ENCODE assay signal across 8 cellular contexts in genomic region chr19:44903602-44904425, GRCh38. TPM values are rescaled to one million over a fixed set of nuclear protein-coding genes. Genes with fewer than 3 reads are reported as not detected.
DNase-seq lines count a peak whose midpoint lies in the region; ATAC-seq and TF ChIP-seq lines count a peak whose summit lies in the region.

No MANE protein-coding gene starts in this region.

- DNase-seq in Karpas-422 (peak; percentile 89), T-helper 1 cell (peak; percentile 45 to 61 (median 56)), adipocyte (ENCODE audit: low read depth) (peak; percentile 78), left ventricle myocardium inferior (peak; percentile 74), sciatic nerve (ENCODE audit: low spot score) (peak; percentile 88)

- H3K9me3 ChIP-seq in DOHH2 (ENCODE audit: control insufficient read depth, insufficient read depth, low read length) (no peaks in the 10 kb centered on the region), Karpas-422 (ENCODE audit: low read length) (no peaks in the 10 kb centered on the region), adipocyte (ENCODE audit: control insufficient read depth, low read length) (no peaks in the 10 kb centered on the region), left ventricle myocardium inferior (replicated peaks) (no peaks in the 10 kb centered on the region)

- peaks cover 2% of the 10 kb centered on the region for H3F3A ChIP-seq in DOHH2 (ENCODE audit: control insufficient read depth, insufficient read depth)

- no peak overlapping the region for H2AFZ ChIP-seq in Karpas-422 (ENCODE audit: low read length)

- peaks cover 43% of the 10 kb centered on the region for H3K36me3 ChIP-seq in DOHH2 (ENCODE audit: control insufficient read depth, low read length)
- peaks cover 6% of the 10 kb centered on the region; the same call in 1 of the 2 replicates for H3K36me3 ChIP-seq in Karpas-422 (ENCODE audit: insufficient read depth, low read length)
- H3K36me3 ChIP-seq in adipocyte (ENCODE audit: control insufficient read depth, insufficient read depth, low read length, severe bottlenecking), result peaks cover 60% of the 10 kb centered on the region
- H3K36me3 ChIP-seq in left ventricle myocardium inferior, result peaks cover 38% of the 10 kb centered on the region

- H3K9ac ChIP-seq in Karpas-422 (ENCODE audit: low read length) (no peak overlapping the region), adipocyte (ENCODE audit: low read length) (peak overlapping the region; percentile 52)

- TF ChIP-seq CTCF in DOHH2 (IDR thresholded peaks at IDR 0.05; ENCODE audit: low read depth, low read length, poor library complexity, severe bottlenecking), result peak; percentile 98
- TF ChIP-seq CTCF in left ventricle myocardium inferior (IDR thresholded peaks at IDR 0.05; ENCODE audit: borderline replicate concordance), result peak; percentile 99

- ATAC-seq in sciatic nerve (peak; percentile 80), GM19395 (IDR thresholded peaks at IDR 0.05; ENCODE audit: unreplicated experiment) (no peak), HG03159 (IDR thresholded peaks at IDR 0.05; ENCODE audit: unreplicated experiment) (no peak)

- H3K27ac ChIP-seq in DOHH2 (ENCODE audit: low read depth, low read length) (no peak overlapping the region), Karpas-422 (ENCODE audit: low read length) (no peak overlapping the region), left ventricle myocardium inferior (replicated peaks) (no peak overlapping the region)

- H3K27me3 ChIP-seq in DOHH2 (ENCODE audit: control insufficient read depth, low read length) (peaks cover 14% of the 10 kb centered on the region), Karpas-422 (ENCODE audit: low read length) (no peaks in the 10 kb centered on the region), adipocyte (replicated peaks; ENCODE audit: control insufficient read depth, insufficient read depth, low read length) (no peaks in the 10 kb centered on the region), left ventricle myocardium inferior (ENCODE audit: low read depth) (peaks cover 42% of the 10 kb centered on the region)

- no peak overlapping the region for H3K4me3 ChIP-seq in DOHH2 (ENCODE audit: low read length)
- H3K4me3 ChIP-seq in Karpas-422 (ENCODE audit: low read length), result no peak overlapping the region
- H3K4me3 ChIP-seq in adipocyte (ENCODE audit: low read length), result no peak overlapping the region
- H3K4me3 ChIP-seq in left ventricle myocardium inferior, result no peak overlapping the region

- no peaks in the 10 kb centered on the region for H3K79me2 ChIP-seq in DOHH2 (ENCODE audit: control insufficient read depth, low read length)
- H3K79me2 ChIP-seq in Karpas-422 (ENCODE audit: low read length), result no peaks in the 10 kb centered on the region

- H3K4me2 ChIP-seq in DOHH2 (ENCODE audit: low read length) (0 out of 2 replicates have a peak overlapping the region, but pooled peaks have one; percentile 3), Karpas-422 (ENCODE audit: low read depth, low read length, poor library complexity, severe bottlenecking) (no peak overlapping the region)

- H3K4me1 ChIP-seq in DOHH2 (ENCODE audit: control insufficient read depth, low read length), result peaks cover 13% of the 10 kb centered on the region
- H3K4me1 ChIP-seq in Karpas-422 (ENCODE audit: low read length), result peaks cover 4% of the 10 kb centered on the region; the same call in 1 of the 2 replicates
- H3K4me1 ChIP-seq in adipocyte (ENCODE audit: control insufficient read depth, insufficient read depth, low read length), result peaks cover 15% of the 10 kb centered on the region
- peaks cover 22% of the 10 kb centered on the region for H3K4me1 ChIP-seq in left ventricle myocardium inferior

- H3K9me2 ChIP-seq in DOHH2 (replicated peaks; ENCODE audit: control insufficient read depth, low read length) (no peaks in the 10 kb centered on the region), Karpas-422 (replicated peaks; ENCODE audit: insufficient read depth, low read length) (no peaks in the 10 kb centered on the region)

- peaks cover 10% of the 10 kb centered on the region; the same call in 1 of the 2 replicates for H4K20me1 ChIP-seq in DOHH2 (ENCODE audit: control insufficient read depth, insufficient read depth, low read depth, low read length)
- peaks cover 4% of the 10 kb centered on the region; the same call in 1 of the 2 replicates for H4K20me1 ChIP-seq in Karpas-422 (ENCODE audit: insufficient read depth, low read depth, low read length)

- intact Hi-C loops in left ventricle myocardium inferior (cut with micrococcal nuclease) (loop anchor here (5.0 kb wide), 1 partner anchor 48 kb away; no protein-coding TSS in a partner anchor), sciatic nerve (cut with DNase I) (loop anchor here (5.0 kb wide), 1 partner anchor 53 kb away; the partner anchor contains the start of gene CLPTM1)

RNA-seq across cellular contexts. Expression of gene APOE, which starts 1.8 kb away (rescaled TPM):
- 1.3 and 1.9 TPM in 2 replicates for total RNA-seq in Karpas-422 (2014; rRNA removed; shearing (Covaris generic); ENCODE audit: low replicate concordance)
- 24.1 TPM for total RNA-seq in left ventricle myocardium inferior
- 79.3 TPM for total RNA-seq in sciatic nerve

RNA-seq across cellular contexts. Expression of gene APOC1, which starts 10.6 kb away (rescaled TPM):
- not detected in 2 replicates for total RNA-seq in Karpas-422 (2014; rRNA removed; shearing (Covaris generic); ENCODE audit: low replicate concordance)
- total RNA-seq in left ventricle myocardium inferior (0.85 TPM), sciatic nerve (29.0 TPM)

RNA-seq across cellular contexts. Expression of gene TOMM40, which starts 12.8 kb away (rescaled TPM):
- 25.6 and 64.7 TPM in 2 replicates for total RNA-seq in Karpas-422 (2014; rRNA removed; shearing (Covaris generic); ENCODE audit: low replicate concordance)
- total RNA-seq in left ventricle myocardium inferior, result 47.3 TPM
- total RNA-seq in sciatic nerve, result 29.1 TPM

RNA-seq across cellular contexts. Expression of gene APOC4, which starts 38.2 kb away (rescaled TPM):
- not detected in 2 replicates for total RNA-seq in Karpas-422 (2014; rRNA removed; shearing (Covaris generic); ENCODE audit: low replicate concordance)
- total RNA-seq in left ventricle myocardium inferior (not detected), sciatic nerve (not detected)

RNA-seq across cellular contexts. Expression of gene APOC2, which starts 42.0 kb away (rescaled TPM):
- not detected in 2 replicates for total RNA-seq in Karpas-422 (2014; rRNA removed; shearing (Covaris generic); ENCODE audit: low replicate concordance)
- total RNA-seq in left ventricle myocardium inferior, result not detected
- 4.2 TPM for total RNA-seq in sciatic nerve

Comparison
In these comparisons a context has a peak if more than half of its experiments do, and no peak if none do; other contexts are left out.
1. RNA of gene APOC1, which starts 10.6 kb away (total RNA-seq): 29.0 TPM in sciatic nerve (single experiment); 0.85 TPM in left ventricle myocardium inferior (single experiment) and not detected in Karpas-422; every median in the first group is over 10 times any median in the second.
2. Peak in every context shown above with its lines, with median percentiles within 50 percentile points of each other: DNase-seq.